In the genomic region with DNA sequence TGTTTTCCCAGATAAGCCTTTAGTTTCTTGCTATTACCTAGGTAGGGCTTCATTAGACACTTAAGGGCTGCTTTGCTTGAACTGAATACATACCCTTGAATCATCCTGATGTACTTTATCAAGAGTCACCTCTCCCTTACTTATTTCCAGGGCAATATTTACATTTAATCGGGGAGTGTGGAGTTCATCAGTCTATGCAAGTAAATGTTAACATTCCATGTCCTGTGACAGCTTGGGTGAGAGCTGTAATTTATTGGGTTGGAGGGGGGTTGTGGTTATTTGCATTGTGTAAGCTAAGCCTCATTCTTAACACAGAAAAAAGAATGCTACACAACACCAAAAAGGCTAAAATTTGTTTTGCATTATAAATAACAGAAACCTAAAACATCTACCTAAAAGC, we compare ENCODE assay signal across 30 cellular contexts. TPM values are rescaled to one million over a fixed set of nuclear protein-coding genes. Genes with fewer than 3 reads are reported as not detected.
A peak's percentile ranks its signal among the peaks of the same experiment; 100 is the strongest.
DNase-seq lines count a peak whose midpoint lies in the region; ATAC-seq and TF ChIP-seq lines count a peak whose summit lies in the region.
"Had no signal": no experiment of that assay in that cellular context is flagged by ENCODE, and none has a peak within 500 bp of the region (broad histone marks: within the 10 kb centered on the region; RNA-seq: fewer than 3 reads in every experiment).

No MANE protein-coding gene starts in this region.

- BruUV-seq in PC-9 (replicated peaks; lab: Mats Ljungman, UMichigan) = no TSS peak

- H2AFZ ChIP-seq in PC-9 (no peak overlapping the region), hepatocyte (no peak overlapping the region)

- ATAC-seq in HG02588 (IDR thresholded peaks at IDR 0.05; ENCODE audit: unreplicated experiment) = no peak
- no peak for ATAC-seq in omental fat pad (ENCODE audit: low FRiP score)
- ATAC-seq in HG02970 (IDR thresholded peaks at IDR 0.05; ENCODE audit: low FRiP score, unreplicated experiment) = no peak
- ATAC-seq: CD8-positive, alpha-beta T cell; HepG2; SK-N-SH treated with all-trans-retinoic acid at 6 μM for 48 hours; T-cell had no signal

- H3K27me3 ChIP-seq in PC-9 (ENCODE audit: insufficient read depth, low read depth) (no peaks in the 10 kb centered on the region), hepatocyte (no peaks in the 10 kb centered on the region)
- H3K27me3 ChIP-seq: Peyer's patch had no signal

- POLR2A ChIA-PET in PC-9 (lab: Charles Lee; ENCODE audit: unreplicated experiment) = no interaction called here

- CTCF ChIA-PET in PC-9 (lab: Charles Lee) = no interaction called here

- TF ChIP-seq CTCF in PC-9 (conservative IDR thresholded peaks at IDR 0.05) (no peak), hepatocyte (IDR thresholded peaks at IDR 0.05; ENCODE audit: poor library complexity) (no peak), omental fat pad (IDR thresholded peaks at IDR 0.05) (no peak)

- H3K79me2 ChIP-seq in PC-9 (ENCODE audit: low read depth) (no peaks in the 10 kb centered on the region), hepatocyte (peaks cover 2% of the 10 kb centered on the region)

- peak in 2 of 3 experiments; percentile 6 to 45 for DNase-seq in NCI-H1417 (lab: John Stamatoyannopoulos, UW)
- no peak for DNase-seq in NCI-H1417 treated with DMSO at 0.1 percent for 48 hours (lab: John Stamatoyannopoulos, UW)
- DNase-seq in PC-9 = peak in 1 of 2 experiments; percentile 77
- DNase-seq in hepatocyte (ENCODE audit: low spot score) = no peak
- no peak for DNase-seq in activated naive CD4-positive, alpha-beta T cell treated with Interleukin-2 at 50 U/mL for 16 hours
- no peak for DNase-seq in omental fat pad (ENCODE audit: low spot score)
- DNase-seq: ACHN; AML-193; C1 segment of cervical spinal cord; CD8-positive, alpha-beta T cell; DMS53; GF-D8; HFFc6; NCI-H1092; NCI-H146; NCI-H2029; NCI-H226; NCI-H510A treated with DMSO at 0.1 percent for 48 hours; NCI-H774; NK-92 treated with Interleukin-12 subunit alpha and Interleukin-12 subunit beta, amount 100 ng/mL, for 24 hours; Peyer's patch; T-cell had no signal

- H3K4me2 ChIP-seq in PC-9 = peak overlapping the region; percentile 38
- H3K4me2 ChIP-seq in hepatocyte = no peak overlapping the region

- H3K4me1 ChIP-seq in PC-9 (replicated peaks; ENCODE audit: insufficient read depth) (peaks cover 39% of the 10 kb centered on the region), hepatocyte (ENCODE audit: insufficient read depth) (peaks cover 14% of the 10 kb centered on the region)
- H3K4me1 ChIP-seq: Peyer's patch had no signal

- peaks cover 18% of the 10 kb centered on the region for H3F3A ChIP-seq in PC-9 (ENCODE audit: insufficient read depth, low read depth)

- no peaks in the 10 kb centered on the region for H3K36me3 ChIP-seq in PC-9 (ENCODE audit: low read depth)
- H3K36me3 ChIP-seq in hepatocyte (replicated peaks; ENCODE audit: insufficient read depth, low read depth) = no peaks in the 10 kb centered on the region
- H3K36me3 ChIP-seq: Peyer's patch had no signal

- no peaks in the 10 kb centered on the region for H4K20me1 ChIP-seq in PC-9 (ENCODE audit: insufficient read depth)
- H4K20me1 ChIP-seq in hepatocyte (ENCODE audit: insufficient read depth, poor library complexity, severe bottlenecking) = no peaks in the 10 kb centered on the region

- 19% methylated on average over 1 of the region's 1 CpG for WGBS in hepatocyte (ENCODE audit: low lambda C conversion rate, missing lambda C conversion rate)

- H3K27ac ChIP-seq in PC-9 = no peak overlapping the region
- peak overlapping the region; percentile 21 for H3K27ac ChIP-seq in hepatocyte
- H3K27ac ChIP-seq: 22Rv1, HL-60, Peyer's patch had no signal

- H3K9me3 ChIP-seq in PC-9 (ENCODE audit: insufficient read depth, low read depth) (no peaks in the 10 kb centered on the region), hepatocyte (ENCODE audit: low read depth) (no peaks in the 10 kb centered on the region)
- H3K9me3 ChIP-seq: Peyer's patch had no signal

- H3K9me2 ChIP-seq in PC-9 (ENCODE audit: insufficient read depth) (no peaks in the 10 kb centered on the region), hepatocyte (replicated peaks; ENCODE audit: insufficient read depth) (no peaks in the 10 kb centered on the region)

- intact Hi-C loops in PC-9 (cut with micrococcal nuclease; ENCODE audit: unreplicated experiment) = no loop called here

- H3K4me3 ChIP-seq in PC-9 = no peak overlapping the region
- H3K4me3 ChIP-seq in hepatocyte = no peak overlapping the region
- H3K4me3 ChIP-seq: Peyer's patch had no signal

RNA-seq across cellular contexts. Expression of gene KCNJ16, which starts 16.7 kb away (rescaled TPM):
- total RNA-seq in PC-9 (2021) (not detected in 2 replicates), hepatocyte (40.6 and 46.9 TPM in 2 replicates), omental fat pad (1 to 10 TPM in 2 of 4 donors, under 1 TPM in 2; 0.24 to 1.4 (median 0.93) TPM)
- polyA plus RNA-seq in hepatocyte = 2.7 and 3.5 TPM in 2 replicates
- total RNA-seq: CD8-positive, alpha-beta T cell; H1; HepG2; HFFc6; HT-29; T-cell had no signal
- polyA plus RNA-seq: H1, HepG2 had no signal

Comparison
In these comparisons a context has a peak if more than half of its experiments do, and no peak if none do; other contexts are left out.
1. DNase-seq: peak in NCI-H1417 (2 of 3); none in NCI-H1417 treated with DMSO at 0.1 percent for 48 hours (single experiment), hepatocyte (single experiment), activated naive CD4-positive, alpha-beta T cell treated with Interleukin-2 at 50 U/mL for 16 hours (single experiment) and omental fat pad (single experiment).
2. RNA of gene KCNJ16, which starts 16.7 kb away (total RNA-seq): 40.6 to 46.9 TPM in hepatocyte; 0.24 to 1.4 TPM in omental fat pad and not detected in PC-9; every median in the first group is over 10 times any median in the second.